Comparison of ENCODE assay signal across 8 cellular contexts in the genomic region with DNA sequence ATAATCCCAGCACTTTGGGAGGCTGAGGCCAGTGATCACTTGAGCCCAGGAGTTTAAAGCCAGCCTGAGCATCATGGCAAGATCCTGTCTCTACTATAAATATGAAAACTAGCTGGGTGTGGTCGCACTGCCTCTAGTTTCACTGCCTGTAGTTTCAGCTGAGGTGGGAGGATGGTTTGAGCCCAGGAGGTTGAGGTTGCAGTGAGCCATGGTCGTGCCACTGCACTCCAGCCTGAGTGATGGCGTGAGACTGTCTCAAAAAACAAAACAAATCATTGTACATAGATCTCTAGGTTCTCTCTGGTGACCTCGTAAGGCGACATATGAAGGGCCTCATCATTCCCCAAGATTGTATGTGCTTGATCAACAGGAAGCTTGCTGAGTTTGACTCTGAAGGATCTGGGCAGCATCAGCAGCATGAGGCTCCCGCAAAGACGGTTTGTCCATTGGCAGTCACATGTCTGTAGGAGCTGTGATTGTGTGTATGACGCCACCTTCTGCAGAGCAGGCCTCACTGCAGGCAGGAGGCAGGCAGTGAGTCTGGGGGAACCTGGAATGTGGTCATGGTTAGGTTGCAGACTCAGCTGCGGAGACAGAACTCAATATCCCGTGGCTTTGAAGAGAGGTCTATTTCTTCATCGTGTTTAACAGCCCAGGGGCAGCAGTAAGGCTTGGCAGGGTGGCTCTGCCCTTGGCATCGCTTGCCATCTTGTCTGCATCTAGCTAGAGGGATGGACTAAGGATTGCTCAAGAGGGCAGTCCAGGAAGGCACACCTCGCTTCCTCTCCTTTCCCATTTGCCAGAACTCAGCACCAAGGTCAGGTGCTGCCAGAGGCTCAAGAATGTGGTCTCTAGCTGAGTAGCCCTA. TPM values are rescaled to one million over a fixed set of nuclear protein-coding genes. Genes with fewer than 3 reads are reported as not detected.
A peak's percentile ranks its signal among the peaks of the same experiment; 100 is the strongest.
DNase-seq lines count a peak whose midpoint lies in the region; ATAC-seq, FAIRE-seq and TF ChIP-seq lines count a peak whose summit lies in the region.

No MANE protein-coding gene starts in this region.

- BruUV-seq in endothelial cell of umbilical vein (replicated peaks; lab: Mats Ljungman, UMichigan) = no TSS peak

- no peaks in the 10 kb centered on the region for H3K27me3 ChIP-seq in endothelial cell of umbilical vein (ENCODE audit: control insufficient read depth in 2 of 2, insufficient read depth in 2 of 2, low read length in 2 of 2)
- no peaks in the 10 kb centered on the region for H3K27me3 ChIP-seq in neural cell (ENCODE audit: insufficient read depth, low read depth, low read length)

- no peak for TF ChIP-seq EP300 in neural cell (conservative IDR thresholded peaks at IDR 0.05; ENCODE audit: poor library complexity, severe bottlenecking)

- CTCF ChIA-PET in endothelial cell of umbilical vein (lab: Charles Lee) = interaction anchor here (0.8 to 3.7 kb wide), 14 partner anchors 8 to 381 kb away, joined by 3 to 26 read pairs (median 4); a partner anchor contains a TSS

- H4K20me1 ChIP-seq in endothelial cell of umbilical vein (replicated peaks; ENCODE audit: control insufficient read depth, extremely low read depth, insufficient read depth, low read length) (no peaks in the 10 kb centered on the region), neural cell (ENCODE audit: insufficient read depth) (no peaks in the 10 kb centered on the region)

- intact Hi-C loops in endothelial cell of umbilical vein (cut with micrococcal nuclease) (no loop called here), posterior vena cava (cut with DNase I) (loop anchor here in 1 of 2 donors (10.0 kb wide), 1 partner anchor 257 kb away; a partner anchor contains a TSS)

- dilution Hi-C loops in endothelial cell of umbilical vein (cut with MboI; ENCODE audit: extremely low pct_ligation_motif_present, low sequenced_read_pairs) = no loop called here

- H2AFZ ChIP-seq in endothelial cell of umbilical vein (ENCODE audit: low read depth, low read length) = no peak overlapping the region
- H2AFZ ChIP-seq in neural cell (ENCODE audit: low read depth, low read length) = no peak overlapping the region

- H3F3A ChIP-seq in neural cell (ENCODE audit: insufficient read depth, low read length, poor library complexity, severe bottlenecking) = no peaks in the 10 kb centered on the region

- ATAC-seq in GM18907 (IDR thresholded peaks at IDR 0.05; ENCODE audit: unreplicated experiment) = no peak

- no peak overlapping the region for H3K9ac ChIP-seq in endothelial cell of umbilical vein (replicated peaks; ENCODE audit: extremely low read depth, insufficient read depth, low read length)
- no peak overlapping the region for H3K9ac ChIP-seq in neural cell (ENCODE audit: low read length)

- H3K9me3 ChIP-seq in endothelial cell of umbilical vein (replicated peaks; ENCODE audit: control insufficient read depth, insufficient read depth, low read length) (no peaks in the 10 kb centered on the region), neural cell (ENCODE audit: low read length) (no peaks in the 10 kb centered on the region)

- TF ChIP-seq RAD21 in neural cell (conservative IDR thresholded peaks at IDR 0.05) = peak; percentile 23

- peaks cover 10 to 21% of the 10 kb centered on the region in 2 experiments for H3K36me3 ChIP-seq in endothelial cell of umbilical vein (ENCODE audit: control insufficient read depth in 2 of 2, extremely low read depth in 1 of 2, insufficient read depth in 2 of 2, low read length in 2 of 2)
- H3K36me3 ChIP-seq in neural cell (ENCODE audit: insufficient read depth, low read length) = peaks cover 9% of the 10 kb centered on the region

- H3K27ac ChIP-seq in endothelial cell of umbilical vein (ENCODE audit: insufficient read depth, low read depth, low read length) (no peak overlapping the region), neural cell (ENCODE audit: low read length) (no peak overlapping the region)

- no peaks in the 10 kb centered on the region for H3K79me2 ChIP-seq in endothelial cell of umbilical vein (ENCODE audit: control insufficient read depth, insufficient read depth, low read length)
- H3K79me2 ChIP-seq in neural cell (replicated peaks; ENCODE audit: insufficient read depth, low read length) = no peaks in the 10 kb centered on the region

- TF ChIP-seq CTCF in endothelial cell of umbilical vein (IDR thresholded peaks at IDR 0.05; ENCODE audit: extremely low read depth in 1 of 2, insufficient read depth in 1 of 2, low read depth in 1 of 2, low read length in 2 of 2) = peak; percentile 73 to 78
- TF ChIP-seq CTCF in neural cell (IDR thresholded peaks at IDR 0.05; ENCODE audit: poor library complexity, severe bottlenecking) = no peak

- FAIRE-seq in H54 (lab: Jason Lieb, UNC) (no peak), endothelial cell of umbilical vein (lab: Jason Lieb, UNC) (peak; percentile 81)

- POLR2A ChIA-PET in endothelial cell of umbilical vein (lab: Charles Lee) = no interaction called here

- no peaks in the 10 kb centered on the region for H3K9me1 ChIP-seq in endothelial cell of umbilical vein (replicated peaks; ENCODE audit: control insufficient read depth, extremely low read depth, insufficient read depth, low read length)

- peak; percentile 41 for DNase-seq in COR-L47 (lab: John Stamatoyannopoulos, UW)
- peak; percentile 66 for DNase-seq in H54 (ENCODE audit: insufficient read length, low spot score)
- DNase-seq in RPMI7951 (ENCODE audit: low read depth) = peak; percentile 59
- peak; percentile 56 for DNase-seq in endothelial cell of umbilical vein (ENCODE audit: low read depth, low spot score)
- no peak for DNase-seq in activated CD8-positive, alpha-beta memory T cell treated with anti-CD3 and anti-CD28 coated beads for 24 hours
- no peak for DNase-seq in posterior vena cava (ENCODE audit: low spot score)

- no peak for TF ChIP-seq POLR2A in H54 (IDR thresholded peaks at IDR 0.05; ENCODE audit: low read depth, low read length)
- no peak for TF ChIP-seq POLR2A in endothelial cell of umbilical vein (IDR thresholded peaks at IDR 0.05; ENCODE audit: low read depth, low read length)

- H3K4me3 ChIP-seq in endothelial cell of umbilical vein (replicated peaks in 1 of 3; ENCODE audit: insufficient read depth in 1 of 3, low read depth in 1 of 3, low read length in 3 of 3) = no peak overlapping the region
- H3K4me3 ChIP-seq in neural cell (ENCODE audit: low read length) = no peak overlapping the region

- no peaks in the 10 kb centered on the region for H3K9me2 ChIP-seq in neural cell (ENCODE audit: insufficient read depth, low read length)

- H3K4me2 ChIP-seq in endothelial cell of umbilical vein (ENCODE audit: insufficient read depth, low read length) = no peak overlapping the region
- no peak overlapping the region for H3K4me2 ChIP-seq in neural cell (ENCODE audit: low read length)

- H3K4me1 ChIP-seq in endothelial cell of umbilical vein (ENCODE audit: control insufficient read depth, extremely low read depth, insufficient read depth, low read length) = peaks cover 24% of the 10 kb centered on the region

TF ChIP-seq in endothelial cell of umbilical vein, 7 proteins besides CTCF, POLR2A, EP300 and RAD21:
- TF ChIP-seq JUN (IDR thresholded peaks at IDR 0.05; ENCODE audit: borderline replicate concordance, insufficient read depth, insufficient read length, low read depth) = no peak
- TF ChIP-seq, protein P1, sequence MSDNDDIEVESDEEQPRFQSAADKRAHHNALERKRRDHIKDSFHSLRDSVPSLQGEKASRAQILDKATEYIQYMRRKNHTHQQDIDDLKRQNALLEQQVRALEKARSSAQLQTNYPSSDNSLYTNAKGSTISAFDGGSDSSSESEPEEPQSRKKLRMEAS (IDR thresholded peaks at IDR 0.05; ENCODE audit: insufficient read depth, insufficient read length) = peak; percentile 56
- peak; percentile 41 for TF ChIP-seq MYC (IDR thresholded peaks at IDR 0.05; ENCODE audit: low read depth, low read length)
- no peak for TF ChIP-seq GATA2 (IDR thresholded peaks at IDR 0.05; ENCODE audit: insufficient read depth, insufficient read length, low read depth, low read length)
- no peak for TF ChIP-seq EZH2 (IDR thresholded peaks at IDR 0.05; ENCODE audit: borderline replicate concordance, low read depth, low read length, severe bottlenecking)
- TF ChIP-seq FOS (IDR thresholded peaks at IDR 0.05; ENCODE audit: borderline replicate concordance, insufficient read depth, low read length) = no peak

TF ChIP-seq in neural cell, 6 proteins besides CTCF, POLR2A, EP300 and RAD21 (continues in another document):
- TF ChIP-seq TAF1 (IDR thresholded peaks at IDR 0.05; ENCODE audit: low read depth) (no peak), SMC3 (conservative IDR thresholded peaks at IDR 0.05; ENCODE audit: poor library complexity) (no peak), MXI1 (conservative IDR thresholded peaks at IDR 0.05; ENCODE audit: poor library complexity, severe bottlenecking) (no peak), POLR2AphosphoS5 (IDR thresholded peaks at IDR 0.05) (no peak), EZH2 (IDR thresholded peaks at IDR 0.05; ENCODE audit: borderline replicate concordance, insufficient read depth, low read length, poor library complexity, severe bottlenecking) (no peak)

RNA-seq across cellular contexts. Expression of a gene that starts 13.9 kb away (rescaled TPM):
- total RNA-seq in RPMI7951 (2014; rRNA removed; shearing (Covaris generic)) = 198 and 209 TPM in 2 replicates
- total RNA-seq in endothelial cell of umbilical vein = 187 and 190 TPM in 2 replicates
- polyA plus RNA-seq in endothelial cell of umbilical vein = 126 and 207 TPM in 2 replicates
- polyA plus RNA-seq in endothelial cell of umbilical vein (2011; cell fraction: cytosol; rRNA removed) = 287 and 323 TPM in 2 replicates
- polyA plus RNA-seq in endothelial cell of umbilical vein (2011; cell fraction: nucleus; rRNA removed) = 99.2 and 106 TPM in 2 replicates
- 254 and 279 TPM in 2 replicates for polyA plus RNA-seq in endothelial cell of umbilical vein (2012)
- polyA minus RNA-seq in endothelial cell of umbilical vein = 69.4 and 79.5 TPM in 2 replicates
- polyA minus RNA-seq in endothelial cell of umbilical vein (2011; cell fraction: cytosol; rRNA and poly(A)+ RNA removed) = 70.8 TPM
- 25.3 and 29.9 TPM in 2 replicates for polyA minus RNA-seq in endothelial cell of umbilical vein (2011; cell fraction: nucleus; rRNA and poly(A)+ RNA removed)
- polyA plus RNA-seq in neural cell = 420 and 439 TPM in 2 replicates
- 127 and 133 TPM in 2 replicates for polyA minus RNA-seq in neural cell
- total RNA-seq in posterior vena cava = 100 to 1,000 TPM; 138 to 167 TPM

Comparison
In these comparisons a context has a peak if more than half of its experiments do, and no peak if none do; other contexts are left out.
1. DNase-seq: peak in COR-L47 (single experiment), H54 (single experiment), RPMI7951 (single experiment) and endothelial cell of umbilical vein (single experiment); none in activated CD8-positive, alpha-beta memory T cell treated with anti-CD3 and anti-CD28 coated beads for 24 hours (single experiment) and posterior vena cava (single experiment).